In genomic region chr2:47619582-47620320, GRCh38 we compare ENCODE assay signal across 1 cellular context. TPM values are rescaled to one million over a fixed set of nuclear protein-coding genes. Genes with fewer than 3 reads are reported as not detected.
"Had no signal": no experiment of that assay in that cellular context is flagged by ENCODE, and none has a peak within 500 bp of the region (broad histone marks: within the 10 kb centered on the region; RNA-seq: fewer than 3 reads in every experiment).

No MANE protein-coding gene starts in this region.

RNA-seq across cellular contexts. Expression of gene KCNK12, which starts 49.0 kb away (rescaled TPM):
- total RNA-seq: ascending aorta had no signal
